ENCODE assay signal across 1 cellular context in the genomic region with DNA sequence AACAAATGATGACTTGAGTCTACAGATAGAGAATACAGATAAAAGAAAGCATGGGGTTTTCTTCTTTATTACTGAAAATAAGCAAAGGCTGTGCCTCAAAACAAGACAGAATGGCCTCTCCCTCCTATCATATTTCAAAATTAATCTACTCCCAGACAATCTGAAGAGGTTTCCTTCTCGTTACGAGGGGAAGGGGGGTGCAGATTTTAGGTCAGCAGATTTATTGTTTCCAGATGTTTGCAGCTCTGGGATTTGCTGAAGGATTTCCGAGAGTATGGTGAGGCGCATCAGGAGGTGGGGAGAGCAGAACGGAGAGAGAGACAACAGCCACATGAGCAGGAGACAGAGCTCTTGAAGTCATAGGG.
TF ChIP-seq lines count a peak whose summit lies in the region.

No MANE protein-coding gene starts in this region.

TF ChIP-seq in IMR-90, 13 proteins besides CTCF, POLR2A, EP300 and RAD21:
- no peak for TF ChIP-seq MXI1 (IDR thresholded peaks at IDR 0.05; ENCODE audit: borderline replicate concordance, low read depth, low read length)
